ENCODE assay signal across 8 cellular contexts in genomic region chr2:234135750-234136221, GRCh38.
DNase-seq lines count a peak whose midpoint lies in the region; ATAC-seq and TF ChIP-seq lines count a peak whose summit lies in the region.

No MANE protein-coding gene starts in this region.

- peak overlapping the region in 1 of 5 experiments; percentile 56 for H3K4me3 Mint-ChIP-seq in brain

- H3K27ac Mint-ChIP-seq in brain, result peak overlapping the region; percentile 34 to 90 (median 85)

- peaks cover 43% of the 10 kb centered on the region for H3K4me1 Mint-ChIP-seq in brain

- peak; percentile 58 for ATAC-seq in GM19035 (IDR thresholded peaks at IDR 0.05; ENCODE audit: unreplicated experiment)
- no peak for ATAC-seq in GM18861 (IDR thresholded peaks at IDR 0.05; ENCODE audit: unreplicated experiment)

- peak; percentile 85 for TF ChIP-seq CTCF in AG09309 (IDR thresholded peaks at IDR 0.05; ENCODE audit: control insufficient read depth, insufficient read depth, low read depth, low read length, missing control alignments)
- TF ChIP-seq CTCF in brain (conservative IDR thresholded peaks at IDR 0.05), result peak; percentile 92 to 94

- H3K27me3 Mint-ChIP-seq in brain, result no peaks in the 10 kb centered on the region

- H3K9me3 Mint-ChIP-seq in brain, result peaks cover 4 to 15% (median 6%) of the 10 kb centered on the region in 5 experiments

- H3K4me3 ChIP-seq in AG09309 (ENCODE audit: control insufficient read depth, low read depth, low read length), result no peak overlapping the region

- H3K36me3 Mint-ChIP-seq in brain, result no peaks in the 10 kb centered on the region

- DNase-seq in AG09309 (ENCODE audit: low read depth) (peak; percentile 20), NCI-H1694 treated with DMSO at 0.1 percent for 48 hours (lab: John Stamatoyannopoulos, UW) (peak; percentile 62), T1000 (lab: John Stamatoyannopoulos, UW) (peak; percentile 47), iPS-NIHi7 (ENCODE audit: extremely low spot score) (peak; percentile 90)
- DNase-seq in stimulated activated CD4-positive, alpha-beta T cell treated with anti-CD3 and anti-CD28 coated beads, Interleukin-1b, Interleukin-23, amount 100 ng/mL, for 24 hours (ENCODE audit: low read depth in 4 of 4, low spot score in 1 of 4), result peak; percentile 13 to 29 (median 21)

Comparison
In these comparisons a context has a peak if more than half of its experiments do, and no peak if none do; other contexts are left out.
1. DNase-seq: peak in every context shown above with its lines; median percentile 90 in iPS-NIHi7; 62 in NCI-H1694 treated with DMSO at 0.1 percent for 48 hours; 47 in T1000; 21 in stimulated activated CD4-positive, alpha-beta T cell treated with anti-CD3 and anti-CD28 coated beads, Interleukin-1b, Interleukin-23, amount 100 ng/mL, for 24 hours; 20 in AG09309.